ENCODE assay signal across 18 cellular contexts in the genomic region with DNA sequence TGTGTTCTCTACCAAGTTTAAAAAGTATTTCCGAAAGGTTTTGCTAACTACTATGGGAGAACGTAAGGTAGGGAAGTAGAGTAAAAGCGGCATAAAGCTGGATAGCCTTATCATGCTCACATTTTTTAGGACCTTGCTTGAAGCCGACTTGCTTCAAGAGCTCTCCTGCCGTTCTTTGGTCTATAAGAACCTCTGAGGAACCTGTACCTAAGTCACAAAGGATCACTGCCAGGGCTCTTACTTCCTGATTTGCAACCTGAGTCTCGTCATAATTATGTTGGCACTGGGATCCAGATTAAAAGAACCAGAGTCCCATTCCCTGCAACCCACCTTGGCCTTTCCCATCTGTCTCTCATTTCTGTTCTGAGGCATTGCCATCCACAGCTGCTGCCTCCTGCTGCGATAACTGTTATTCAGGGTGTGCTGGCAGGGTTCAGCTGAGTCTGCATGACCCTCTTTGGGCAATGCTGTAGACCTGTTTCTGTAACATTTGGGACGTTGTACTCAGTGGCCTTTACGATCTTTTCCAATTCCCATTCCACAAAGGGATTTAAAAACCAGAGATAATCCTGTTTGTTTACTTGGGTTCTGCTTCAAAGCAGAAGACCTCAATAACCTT.
A peak's percentile ranks its signal among the peaks of the same experiment; 100 is the strongest.
DNase-seq lines count a peak whose midpoint lies in the region; ATAC-seq and TF ChIP-seq lines count a peak whose summit lies in the region.
"Had no signal": no experiment of that assay in that cellular context is flagged by ENCODE, and none has a peak within 500 bp of the region (broad histone marks: within the 10 kb centered on the region; RNA-seq: fewer than 3 reads in every experiment).

No MANE protein-coding gene starts in this region.

- no peaks in the 10 kb centered on the region for H3K9me3 ChIP-seq in left lung
- H3K9me3 ChIP-seq: BE2C, mucosa of descending colon, tibial nerve had no signal

- no peaks in the 10 kb centered on the region for H3K27me3 Mint-ChIP-seq in type B pancreatic cell
- H3K27me3 Mint-ChIP-seq: activated CD4-positive, alpha-beta T cell treated with anti-CD3 and anti-CD28 coated beads for 36 hours had no signal

- peak overlapping the region; percentile 5 for H3K27ac Mint-ChIP-seq in type B pancreatic cell
- H3K27ac Mint-ChIP-seq: activated CD4-positive, alpha-beta T cell treated with anti-CD3 and anti-CD28 coated beads for 36 hours had no signal

- no peaks in the 10 kb centered on the region for H3K36me3 Mint-ChIP-seq in type B pancreatic cell

- DNase-seq in NCI-H2227 (lab: John Stamatoyannopoulos, UW; ENCODE audit: unreplicated experiment) (peak; percentile 1), NCI-H2227 treated with DMSO at 0.1 percent for 48 hours (lab: John Stamatoyannopoulos, UW) (no peak), NCI-H524 treated with DMSO at 0.1 percent for 48 hours (lab: John Stamatoyannopoulos, UW) (peak; percentile 37), left lung (no peak), type B pancreatic cell (ENCODE audit: extremely low spot score, unreplicated experiment) (no peak), NCI-H526 treated with DMSO at 0.1 percent for 48 hours (lab: John Stamatoyannopoulos, UW) (no peak), head of caudate nucleus (no peak)
- DNase-seq: activated CD4-positive, alpha-beta T cell treated with anti-CD3 and anti-CD28 coated beads for 36 hours; BE2C; central memory CD4-positive, alpha-beta T cell; erythroblast; Kasumi-1; NCI-H446; retina; SHP77 had no signal

- TF ChIP-seq CTCF in left lung (IDR thresholded peaks at IDR 0.05) (no peak), type B pancreatic cell (conservative IDR thresholded peaks at IDR 0.05) (no peak)

- no peak overlapping the region for H3K4me3 ChIP-seq in left lung
- H3K4me3 ChIP-seq: mucosa of descending colon, tibial nerve had no signal

- H3K9me3 Mint-ChIP-seq in type B pancreatic cell = no peaks in the 10 kb centered on the region

- H3K27ac ChIP-seq in left lung = no peak overlapping the region
- H3K27ac ChIP-seq: tibial nerve had no signal

- H3K4me1 Mint-ChIP-seq in type B pancreatic cell (ENCODE audit: unreplicated experiment) = peaks cover 31% of the 10 kb centered on the region
- H3K4me1 Mint-ChIP-seq: activated CD4-positive, alpha-beta T cell treated with anti-CD3 and anti-CD28 coated beads for 36 hours had no signal

- peak; percentile 82 for ATAC-seq in left lung
- no peak for ATAC-seq in GM21619 (IDR thresholded peaks at IDR 0.05; ENCODE audit: unreplicated experiment)
- ATAC-seq: activated CD4-positive, alpha-beta T cell treated with anti-CD3 and anti-CD28 coated beads for 36 hours had no signal

- H3K4me1 ChIP-seq in left lung = no peaks in the 10 kb centered on the region
- H3K4me1 ChIP-seq: BE2C, tibial nerve had no signal

- intact Hi-C loops in left lung (cut with DNase I) (no loop called here), head of caudate nucleus (cut with DNase I) (no loop called here)

- H3K27me3 ChIP-seq in left lung = no peaks in the 10 kb centered on the region
- H3K27me3 ChIP-seq: BE2C, tibial nerve had no signal

- no peak overlapping the region for H3K4me3 Mint-ChIP-seq in type B pancreatic cell
- H3K4me3 Mint-ChIP-seq: activated CD4-positive, alpha-beta T cell treated with anti-CD3 and anti-CD28 coated beads for 36 hours had no signal

- H3K36me3 ChIP-seq in left lung = no peaks in the 10 kb centered on the region
- H3K36me3 ChIP-seq: BE2C, tibial nerve had no signal

Comparison
In these comparisons a context has a peak if more than half of its experiments do, and no peak if none do; other contexts are left out.
1. DNase-seq: peak in NCI-H2227 (single experiment) and NCI-H524 treated with DMSO at 0.1 percent for 48 hours (single experiment); none in NCI-H2227 treated with DMSO at 0.1 percent for 48 hours (single experiment), left lung (0 of 2), type B pancreatic cell (single experiment), NCI-H526 treated with DMSO at 0.1 percent for 48 hours (single experiment) and head of caudate nucleus (0 of 42).